ENCODE assay signal across 1 cellular context in the genomic region with DNA sequence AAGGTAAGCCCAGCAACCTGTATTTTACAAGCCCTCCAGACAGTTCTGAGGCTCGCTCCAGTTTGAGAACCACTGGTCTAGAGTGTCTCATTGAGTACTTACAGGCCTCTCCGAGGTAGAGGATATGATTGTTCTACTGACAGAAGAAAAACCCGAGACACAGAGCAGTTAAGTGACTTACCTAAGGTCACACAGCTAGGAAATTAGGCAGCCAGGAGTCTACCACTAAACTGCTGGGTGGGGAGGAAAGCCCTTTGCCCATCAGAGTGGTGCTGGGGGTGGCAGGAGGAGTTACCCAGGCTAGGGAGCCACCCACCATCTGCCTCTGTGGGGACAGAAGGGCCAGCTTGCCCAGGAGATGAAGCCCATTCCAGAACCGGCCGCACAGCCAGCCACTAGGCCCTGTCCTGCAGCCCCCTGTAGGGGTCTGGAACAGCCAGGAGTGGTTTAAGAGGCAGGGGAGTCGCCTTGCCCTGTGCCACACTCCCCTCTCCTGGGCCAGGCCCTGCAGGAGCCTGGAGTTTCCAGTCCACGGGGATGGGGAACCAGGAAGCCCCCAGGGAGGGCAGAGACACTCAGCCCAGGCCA.
TF ChIP-seq lines count a peak whose summit lies in the region.

No MANE protein-coding gene starts in this region.

TF ChIP-seq in SK-N-SH, 30 proteins besides CTCF, POLR2A, EP300 and RAD21:
- TF ChIP-seq GABPA (IDR thresholded peaks at IDR 0.05; ENCODE audit: low read depth) (no peak), NRF1 (IDR thresholded peaks at IDR 0.05; ENCODE audit: low read depth, low read length) (no peak), FOSL2 (IDR thresholded peaks at IDR 0.05; ENCODE audit: borderline replicate concordance, low read depth) (no peak), ELF1 (IDR thresholded peaks at IDR 0.05) (no peak), SMC3 (IDR thresholded peaks at IDR 0.05; ENCODE audit: low read depth, low read length) (no peak), FOXM1 (IDR thresholded peaks at IDR 0.05; ENCODE audit: low read depth) (no peak), RXRA (IDR thresholded peaks at IDR 0.05; ENCODE audit: borderline replicate concordance, low read depth) (no peak), TAF1 (IDR thresholded peaks at IDR 0.05; ENCODE audit: borderline replicate concordance, low read depth, low read length) (no peak), GATA2 (CRISPR knock-in tag; IDR thresholded peaks at IDR 0.05) (no peak), NFIC (IDR thresholded peaks at IDR 0.05; ENCODE audit: borderline replicate concordance) (no peak)
- TF ChIP-seq, protein P1, sequence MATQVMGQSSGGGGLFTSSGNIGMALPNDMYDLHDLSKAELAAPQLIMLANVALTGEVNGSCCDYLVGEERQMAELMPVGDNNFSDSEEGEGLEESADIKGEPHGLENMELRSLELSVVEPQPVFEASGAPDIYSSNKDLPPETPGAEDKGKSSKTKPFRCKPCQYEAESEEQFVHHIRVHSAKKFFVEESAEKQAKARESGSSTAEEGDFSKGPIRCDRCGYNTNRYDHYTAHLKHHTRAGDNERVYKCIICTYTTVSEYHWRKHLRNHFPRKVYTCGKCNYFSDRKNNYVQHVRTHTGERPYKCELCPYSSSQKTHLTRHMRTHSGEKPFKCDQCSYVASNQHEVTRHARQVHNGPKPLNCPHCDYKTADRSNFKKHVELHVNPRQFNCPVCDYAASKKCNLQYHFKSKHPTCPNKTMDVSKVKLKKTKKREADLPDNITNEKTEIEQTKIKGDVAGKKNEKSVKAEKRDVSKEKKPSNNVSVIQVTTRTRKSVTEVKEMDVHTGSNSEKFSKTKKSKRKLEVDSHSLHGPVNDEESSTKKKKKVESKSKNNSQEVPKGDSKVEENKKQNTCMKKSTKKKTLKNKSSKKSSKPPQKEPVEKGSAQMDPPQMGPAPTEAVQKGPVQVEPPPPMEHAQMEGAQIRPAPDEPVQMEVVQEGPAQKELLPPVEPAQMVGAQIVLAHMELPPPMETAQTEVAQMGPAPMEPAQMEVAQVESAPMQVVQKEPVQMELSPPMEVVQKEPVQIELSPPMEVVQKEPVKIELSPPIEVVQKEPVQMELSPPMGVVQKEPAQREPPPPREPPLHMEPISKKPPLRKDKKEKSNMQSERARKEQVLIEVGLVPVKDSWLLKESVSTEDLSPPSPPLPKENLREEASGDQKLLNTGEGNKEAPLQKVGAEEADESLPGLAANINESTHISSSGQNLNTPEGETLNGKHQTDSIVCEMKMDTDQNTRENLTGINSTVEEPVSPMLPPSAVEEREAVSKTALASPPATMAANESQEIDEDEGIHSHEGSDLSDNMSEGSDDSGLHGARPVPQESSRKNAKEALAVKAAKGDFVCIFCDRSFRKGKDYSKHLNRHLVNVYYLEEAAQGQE (IDR thresholded peaks at IDR 0.05; ENCODE audit: low read depth, low read length): no peak
- TF ChIP-seq, protein P2, sequence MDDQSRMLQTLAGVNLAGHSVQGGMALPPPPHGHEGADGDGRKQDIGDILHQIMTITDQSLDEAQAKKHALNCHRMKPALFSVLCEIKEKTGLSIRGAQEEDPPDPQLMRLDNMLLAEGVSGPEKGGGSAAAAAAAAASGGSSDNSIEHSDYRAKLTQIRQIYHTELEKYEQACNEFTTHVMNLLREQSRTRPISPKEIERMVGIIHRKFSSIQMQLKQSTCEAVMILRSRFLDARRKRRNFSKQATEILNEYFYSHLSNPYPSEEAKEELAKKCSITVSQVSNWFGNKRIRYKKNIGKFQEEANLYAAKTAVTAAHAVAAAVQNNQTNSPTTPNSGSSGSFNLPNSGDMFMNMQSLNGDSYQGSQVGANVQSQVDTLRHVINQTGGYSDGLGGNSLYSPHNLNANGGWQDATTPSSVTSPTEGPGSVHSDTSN (IDR thresholded peaks at IDR 0.05): no peak
- TF ChIP-seq, protein P3, sequence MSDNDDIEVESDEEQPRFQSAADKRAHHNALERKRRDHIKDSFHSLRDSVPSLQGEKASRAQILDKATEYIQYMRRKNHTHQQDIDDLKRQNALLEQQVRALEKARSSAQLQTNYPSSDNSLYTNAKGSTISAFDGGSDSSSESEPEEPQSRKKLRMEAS (IDR thresholded peaks at IDR 0.05; ENCODE audit: low read depth): no peak
- TF ChIP-seq, protein P4, sequence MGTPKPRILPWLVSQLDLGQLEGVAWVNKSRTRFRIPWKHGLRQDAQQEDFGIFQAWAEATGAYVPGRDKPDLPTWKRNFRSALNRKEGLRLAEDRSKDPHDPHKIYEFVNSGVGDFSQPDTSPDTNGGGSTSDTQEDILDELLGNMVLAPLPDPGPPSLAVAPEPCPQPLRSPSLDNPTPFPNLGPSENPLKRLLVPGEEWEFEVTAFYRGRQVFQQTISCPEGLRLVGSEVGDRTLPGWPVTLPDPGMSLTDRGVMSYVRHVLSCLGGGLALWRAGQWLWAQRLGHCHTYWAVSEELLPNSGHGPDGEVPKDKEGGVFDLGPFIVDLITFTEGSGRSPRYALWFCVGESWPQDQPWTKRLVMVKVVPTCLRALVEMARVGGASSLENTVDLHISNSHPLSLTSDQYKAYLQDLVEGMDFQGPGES (IDR thresholded peaks at IDR 0.05; ENCODE audit: low read depth, low read length): no peak
